In the genomic region with DNA sequence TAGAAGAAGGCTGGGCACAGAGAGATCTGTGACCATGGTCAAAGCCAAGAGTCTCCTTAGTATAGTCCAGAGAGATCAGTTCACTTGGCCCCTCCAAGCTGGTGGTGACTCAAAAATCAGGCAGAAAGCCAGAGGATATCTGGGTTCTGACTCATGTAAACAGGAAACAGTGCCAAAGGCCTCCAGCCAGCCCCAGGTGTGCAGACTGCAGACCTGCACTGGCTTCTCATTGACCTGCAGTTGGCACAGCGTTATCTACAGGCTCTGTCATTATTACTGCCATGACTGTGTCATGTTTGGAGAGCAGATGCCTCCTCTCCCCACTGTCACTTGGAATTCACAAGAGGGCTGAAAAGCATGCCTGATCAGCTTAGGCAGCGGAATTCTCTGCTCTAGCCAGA, we compare ENCODE assay signal across 9 cellular contexts.
A peak's percentile ranks its signal among the peaks of the same experiment; 100 is the strongest.
DNase-seq lines count a peak whose midpoint lies in the region; ATAC-seq and TF ChIP-seq lines count a peak whose summit lies in the region.
"Had no signal": no experiment of that assay in that cellular context is flagged by ENCODE, and none has a peak within 500 bp of the region (broad histone marks: within the 10 kb centered on the region; RNA-seq: fewer than 3 reads in every experiment).

No MANE protein-coding gene starts in this region.

- WGBS in esophagus squamous epithelium, 2 donors, result 11 to 16% methylated on average over 2 of the region's 2 CpGs

- no peaks in the 10 kb centered on the region for H3K79me2 ChIP-seq in parathyroid adenoma
- no peaks in the 10 kb centered on the region for H3K79me2 ChIP-seq in OCI-LY7 (ENCODE audit: insufficient read depth, low read depth, low read length)

- H2AFZ ChIP-seq in parathyroid adenoma (peak overlapping the region; percentile 45), OCI-LY7 (ENCODE audit: low read length) (no peak overlapping the region)

- H3K9me3 ChIP-seq in esophagus squamous epithelium, result no peaks in the 10 kb centered on the region
- no peaks in the 10 kb centered on the region for H3K9me3 ChIP-seq in parathyroid adenoma (ENCODE audit: control insufficient read depth, low read length)
- no peaks in the 10 kb centered on the region for H3K9me3 ChIP-seq in OCI-LY7 (ENCODE audit: low read length)

- H3K9me3 Mint-ChIP-seq in activated T-cell treated with anti-CD3 and anti-CD28 coated beads, Interleukin-2, amount 50 U/mL, for 72 hours, result peaks cover 0 to 2% of the 10 kb centered on the region in 2 donors

- DNase-seq in DMS79 treated with DMSO at 0.1 percent for 48 hours (lab: John Stamatoyannopoulos, UW), result peak; percentile 90
- DNase-seq in NCI-H69 (lab: John Stamatoyannopoulos, UW), result peak; percentile 98
- DNase-seq in esophagus squamous epithelium (lab: John Stamatoyannopoulos, UW), result no peak
- no peak for DNase-seq in OCI-LY7 (ENCODE audit: low spot score)
- no peak for DNase-seq in activated T-cell treated with anti-CD3 and anti-CD28 coated beads, Interleukin-2, amount 50 U/mL, for 72 hours
- DNase-seq in epidermal melanocyte (ENCODE audit: insufficient read length, low spot score), result no peak
- DNase-seq: naive B cell had no signal

- H3K4me1 ChIP-seq in esophagus squamous epithelium (peaks cover 3 to 74% (median 35%) of the 10 kb centered on the region in 3 donors), parathyroid adenoma (peaks cover 32% of the 10 kb centered on the region), OCI-LY7 (ENCODE audit: insufficient read depth, low read length, poor library complexity, severe bottlenecking) (no peaks in the 10 kb centered on the region)

- no peaks in the 10 kb centered on the region for H3K36me3 Mint-ChIP-seq in activated T-cell treated with anti-CD3 and anti-CD28 coated beads, Interleukin-2, amount 50 U/mL, for 72 hours (ENCODE audit: insufficient read depth in 2 of 2)
- H3K36me3 Mint-ChIP-seq: naive B cell had no signal

- H4K20me1 ChIP-seq in OCI-LY7 (ENCODE audit: insufficient read depth, low read length), result no peaks in the 10 kb centered on the region

- no peak overlapping the region for H3K9ac ChIP-seq in parathyroid adenoma

- TF ChIP-seq POLR2A in esophagus squamous epithelium (IDR thresholded peaks at IDR 0.05), result no peak

- no peak for TF ChIP-seq CTCF in esophagus squamous epithelium (IDR thresholded peaks at IDR 0.05)
- TF ChIP-seq CTCF in parathyroid adenoma (IDR thresholded peaks at IDR 0.05), result no peak
- TF ChIP-seq CTCF in OCI-LY7 (conservative IDR thresholded peaks at IDR 0.05; ENCODE audit: low read length), result no peak

- H3K9me2 ChIP-seq in OCI-LY7 (ENCODE audit: insufficient read depth, low read length), result no peaks in the 10 kb centered on the region

- H3K4me2 ChIP-seq in parathyroid adenoma (ENCODE audit: low read length) (peak overlapping the region; percentile 38), OCI-LY7 (ENCODE audit: low read length) (no peak overlapping the region)

- CTCF ChIA-PET in OCI-LY7 (lab: Charles Lee; ENCODE audit: unreplicated experiment), result no interaction called here

- H3K4me3 ChIP-seq in esophagus squamous epithelium (no peak overlapping the region), parathyroid adenoma (ENCODE audit: low read depth, low read length) (no peak overlapping the region), OCI-LY7 (ENCODE audit: low read depth, low read length, poor library complexity, severe bottlenecking) (no peak overlapping the region)

- no peaks in the 10 kb centered on the region for H3K36me3 ChIP-seq in esophagus squamous epithelium
- H3K36me3 ChIP-seq in parathyroid adenoma (ENCODE audit: control insufficient read depth, insufficient read depth, low read length), result no peaks in the 10 kb centered on the region
- no peaks in the 10 kb centered on the region for H3K36me3 ChIP-seq in OCI-LY7 (ENCODE audit: insufficient read depth, low read length)

- POLR2A ChIA-PET in OCI-LY7 (lab: Charles Lee), result no interaction called here

- H3K4me3 Mint-ChIP-seq in activated T-cell treated with anti-CD3 and anti-CD28 coated beads, Interleukin-2, amount 50 U/mL, for 72 hours, result no peak overlapping the region
- H3K4me3 Mint-ChIP-seq: naive B cell had no signal

- peak overlapping the region; percentile 44 to 82 (median 74) for H3K27ac ChIP-seq in esophagus squamous epithelium
- peak overlapping the region; percentile 83 for H3K27ac ChIP-seq in parathyroid adenoma
- no peak overlapping the region for H3K27ac ChIP-seq in OCI-LY7 (ENCODE audit: low read depth, low read length, poor library complexity, severe bottlenecking)

- H3K27ac Mint-ChIP-seq in activated T-cell treated with anti-CD3 and anti-CD28 coated beads, Interleukin-2, amount 50 U/mL, for 72 hours, result no peak overlapping the region
- H3K27ac Mint-ChIP-seq: naive B cell had no signal

- no peak for ATAC-seq in activated T-cell treated with anti-CD3 and anti-CD28 coated beads, Interleukin-2, amount 50 U/mL, for 72 hours (replicated peaks in 1 of 2)
- no peak for ATAC-seq in GM21528 (IDR thresholded peaks at IDR 0.05; ENCODE audit: low FRiP score, unreplicated experiment)

- H3K27me3 Mint-ChIP-seq in activated T-cell treated with anti-CD3 and anti-CD28 coated beads, Interleukin-2, amount 50 U/mL, for 72 hours (ENCODE audit: low read depth), result no peaks in the 10 kb centered on the region
- H3K27me3 Mint-ChIP-seq: naive B cell had no signal

- H3K27me3 ChIP-seq in esophagus squamous epithelium (no peaks in the 10 kb centered on the region), parathyroid adenoma (ENCODE audit: control insufficient read depth, insufficient read depth, low read length) (no peaks in the 10 kb centered on the region)

- no TSS peak for BruUV-seq in OCI-LY7 (replicated peaks; lab: Mats Ljungman, UMichigan)

- intact Hi-C loops in esophagus squamous epithelium (cut with DNase I), result no loop called here
- intact Hi-C loops in OCI-LY7 (cut with micrococcal nuclease; ENCODE audit: unreplicated experiment), result no loop called here

- H3K4me1 Mint-ChIP-seq in activated T-cell treated with anti-CD3 and anti-CD28 coated beads, Interleukin-2, amount 50 U/mL, for 72 hours (ENCODE audit: low read depth), result no peaks in the 10 kb centered on the region
- H3K4me1 Mint-ChIP-seq: naive B cell had no signal

Comparison
In these comparisons a context has a peak if more than half of its experiments do, and no peak if none do; other contexts are left out.
1. DNase-seq: peak in DMS79 treated with DMSO at 0.1 percent for 48 hours (single experiment) and NCI-H69 (single experiment); none in esophagus squamous epithelium (single experiment), OCI-LY7 (single experiment), activated T-cell treated with anti-CD3 and anti-CD28 coated beads, Interleukin-2, amount 50 U/mL, for 72 hours (0 of 2) and epidermal melanocyte (single experiment).